Comparison of ENCODE assay signal across 8 cellular contexts in genomic region chr1:205396972-205397616, GRCh38. TPM values are rescaled to one million over a fixed set of nuclear protein-coding genes. Genes with fewer than 3 reads are reported as not detected.
A peak's percentile ranks its signal among the peaks of the same experiment; 100 is the strongest.
DNase-seq lines count a peak whose midpoint lies in the region; ATAC-seq and TF ChIP-seq lines count a peak whose summit lies in the region.

No MANE protein-coding gene starts in this region.

- H3K14ac ChIP-seq in neuronal stem cell (ENCODE audit: low read length): no peak overlapping the region

- H3K27me3 Mint-ChIP-seq in T-helper 17 cell: peaks cover 16% of the 10 kb centered on the region

- peak; percentile 54 for ATAC-seq in T-helper 17 cell
- ATAC-seq in HG02623 (IDR thresholded peaks at IDR 0.05; ENCODE audit: unreplicated experiment): no peak
- no peak for ATAC-seq in activated CD4-positive, CD25-positive, alpha-beta regulatory T cell treated with anti-CD3 and anti-CD28 coated beads, Interleukin-2, amount 50 U/mL, for 24 hours

- H3K23ac ChIP-seq in neuronal stem cell (ENCODE audit: low read depth, low read length, poor library complexity): no peak overlapping the region

- H2BK120ac ChIP-seq in neuronal stem cell (ENCODE audit: low read depth, low read length): no peak overlapping the region

- no peak overlapping the region for H3K27ac ChIP-seq in neuronal stem cell (replicated peaks; ENCODE audit: low read length)

- H3K27ac Mint-ChIP-seq in T-helper 17 cell: no peak overlapping the region

- H2BK5ac ChIP-seq in neuronal stem cell (ENCODE audit: low read length): no peak overlapping the region

- no peaks in the 10 kb centered on the region for H3K9me3 ChIP-seq in T-helper 17 cell (ENCODE audit: control insufficient read depth, low read length, poor library complexity, severe bottlenecking)
- peaks cover 0 to 2% of the 10 kb centered on the region in 2 donors for H3K9me3 ChIP-seq in neuronal stem cell (replicated peaks in 1 of 2; ENCODE audit: control insufficient read depth in 2 of 2, insufficient read depth in 1 of 2, low read depth in 1 of 2, low read length in 2 of 2)

- no peaks in the 10 kb centered on the region for H3K36me3 Mint-ChIP-seq in T-helper 17 cell (ENCODE audit: low read depth)

- peaks cover 0 to 3% (median 0%) of the 10 kb centered on the region in 3 experiments for H3K27me3 ChIP-seq in neuronal stem cell (ENCODE audit: control insufficient read depth in 3 of 3, insufficient read depth in 3 of 3, low read depth in 1 of 3, low read length in 3 of 3)

- no peak overlapping the region for H2BK12ac ChIP-seq in neuronal stem cell (ENCODE audit: low read length)

- no peak overlapping the region for H4K8ac ChIP-seq in neuronal stem cell (ENCODE audit: low read depth, low read length)

- H2AK5ac ChIP-seq in neuronal stem cell (ENCODE audit: low read depth, low read length): no peak overlapping the region

- no peak overlapping the region for H3K4me3 Mint-ChIP-seq in T-helper 17 cell

- H2BK15ac ChIP-seq in neuronal stem cell (ENCODE audit: low read length): no peak overlapping the region

- peak; percentile 52 for DNase-seq in AG08395 (ENCODE audit: low spot score)
- DNase-seq in GM10266 (ENCODE audit: extremely low spot score): peak; percentile 44
- DNase-seq in NCI-H187 (lab: John Stamatoyannopoulos, UW): peak; percentile 79 to 80
- DNase-seq in T-helper 17 cell: no peak
- DNase-seq in fibroblast of pulmonary artery (ENCODE audit: low read depth): peak; percentile 72
- peak; percentile 47 for DNase-seq in neuronal stem cell (ENCODE audit: low spot score)

- H3K4ac ChIP-seq in neuronal stem cell (ENCODE audit: low read length): no peak overlapping the region

- no peak overlapping the region for H3K4me3 ChIP-seq in fibroblast of pulmonary artery (replicated peaks; ENCODE audit: low read depth, low read length)
- no peak overlapping the region for H3K4me3 ChIP-seq in neuronal stem cell (ENCODE audit: low read length in 2 of 2)

- no peaks in the 10 kb centered on the region for H3K4me1 ChIP-seq in neuronal stem cell (ENCODE audit: control insufficient read depth in 2 of 2, insufficient read depth in 1 of 2, low read depth in 1 of 2, low read length in 2 of 2)

- TF ChIP-seq CTCF in GM10266 (IDR thresholded peaks at IDR 0.05; ENCODE audit: control insufficient read depth, insufficient read depth, low read depth, missing control alignments) (peak; percentile 56), fibroblast of pulmonary artery (IDR thresholded peaks at IDR 0.05; ENCODE audit: low read length, missing control alignments) (peak; percentile 85)

- H3K4me1 Mint-ChIP-seq in T-helper 17 cell: peaks cover 6% of the 10 kb centered on the region

- H3K36me3 ChIP-seq in neuronal stem cell (replicated peaks in 1 of 2; ENCODE audit: control insufficient read depth in 2 of 2, insufficient read depth in 2 of 2, low read length in 2 of 2): peaks cover 0 to 4% of the 10 kb centered on the region in 2 donors

- H4K91ac ChIP-seq in neuronal stem cell (ENCODE audit: low read depth, low read length, poor library complexity): no peak overlapping the region

- H3K79me1 ChIP-seq in neuronal stem cell (ENCODE audit: low read depth, low read length): no peaks in the 10 kb centered on the region

- no peak overlapping the region for H3K4me2 ChIP-seq in neuronal stem cell (ENCODE audit: insufficient read depth, low read length, poor library complexity, severe bottlenecking)

- H3K9ac ChIP-seq in neuronal stem cell (ENCODE audit: low read depth, low read length, poor library complexity): no peak overlapping the region

- no peak overlapping the region for H2AFZ ChIP-seq in neuronal stem cell (ENCODE audit: low read length)

- no CpG with 5 or more reads among the region's 6 CpGs for WGBS in neuronal stem cell (ENCODE audit: extremely low coverage in 2 of 2, insufficient read length in 2 of 2, insufficient replicate concordance in 1 of 2), 2 donors

- H3K18ac ChIP-seq in neuronal stem cell (ENCODE audit: low read length): no peak overlapping the region

RNA-seq across cellular contexts. Expression of gene LEMD1, which starts 24.8 kb away (rescaled TPM):
- total RNA-seq in T-helper 17 cell: not detected
- 108 TPM for polyA plus RNA-seq in neuronal stem cell (2013, experiment 1 of 2)
- 112 TPM for polyA plus RNA-seq in neuronal stem cell (2013, experiment 2 of 2)

RNA-seq across cellular contexts. Expression of gene KLHDC8A, which starts 40.4 kb away (rescaled TPM):
- total RNA-seq in T-helper 17 cell: not detected
- 87.2 TPM for polyA plus RNA-seq in neuronal stem cell (2013, experiment 1 of 2)
- polyA plus RNA-seq in neuronal stem cell (2013, experiment 2 of 2): 86.1 TPM

RNA-seq across cellular contexts. Expression of gene BLACAT1, which starts 58.8 kb away (rescaled TPM):
- under 1 TPM; 0.10 TPM for total RNA-seq in T-helper 17 cell
- polyA plus RNA-seq in neuronal stem cell (2013, experiment 1 of 2): 75.0 TPM
- polyA plus RNA-seq in neuronal stem cell (2013, experiment 2 of 2): 75.3 TPM

Comparison
In these comparisons a context has a peak if more than half of its experiments do, and no peak if none do; other contexts are left out.
1. DNase-seq: peak in AG08395 (single experiment), GM10266 (single experiment), NCI-H187 (2 of 2), fibroblast of pulmonary artery (single experiment) and neuronal stem cell (single experiment); none in T-helper 17 cell (0 of 3).